ENCODE assay signal across 1 cellular context in genomic region chr15:77543159-77543882, GRCh38.
TF ChIP-seq lines count a peak whose summit lies in the region.

No MANE protein-coding gene starts in this region.

TF ChIP-seq in K562, 482 proteins besides CTCF, POLR2A, EP300 and RAD21 (continued from another document):
- TF ChIP-seq MNT (conservative IDR thresholded peaks at IDR 0.05) (peak; percentile 78 to 82), RBFOX2 (IDR thresholded peaks at IDR 0.05; ENCODE audit: low read depth, low read length) (peak; percentile 69), SP2 (IDR thresholded peaks at IDR 0.05; ENCODE audit: extremely low read depth, low read depth, low read length, poor library complexity, severe bottlenecking) (peak; percentile 38), NFIC (IDR thresholded peaks at IDR 0.05) (peak; percentile 37; the same call in 1 of the 2 replicates), JUND (IDR thresholded peaks at IDR 0.05; ENCODE audit: borderline replicate concordance, low read depth, low read length) (peak; percentile 26; the same call in 1 of the 2 replicates), JUND (tag; IDR thresholded peaks at IDR 0.05; ENCODE audit: borderline replicate concordance, low read depth, low read length) (no peak), TEAD4 (IDR thresholded peaks at IDR 0.05; ENCODE audit: low read length) (0 out of 2 replicates have a peak, but pooled peaks have one; percentile 7), TEAD4 (CRISPR knock-in tag; IDR thresholded peaks at IDR 0.05; ENCODE audit: borderline replicate concordance) (no peak), DIDO1 (tag; IDR thresholded peaks at IDR 0.05; ENCODE audit: low read depth) (no peak), TEAD1 (CRISPR knock-in tag; IDR thresholded peaks at IDR 0.05) (peak in 1 of 2 experiments; percentile 40; a peak in 1 of 4 replicates), EGR1 (conservative IDR thresholded peaks at IDR 0.05) (0 out of 2 replicates have a peak, but pooled peaks have one; percentile 25), SMC3 (conservative IDR thresholded peaks at IDR 0.05; ENCODE audit: insufficient read depth, low read depth, low read length) (peak; percentile 87), CC2D1A (IDR thresholded peaks at IDR 0.05) (peak; percentile 82), TOE1 (IDR thresholded peaks at IDR 0.05; ENCODE audit: borderline replicate concordance) (peak; percentile 50; the same call in 1 of the 2 replicates), TOE1 (CRISPR knock-in tag; IDR thresholded peaks at IDR 0.05; ENCODE audit: borderline replicate concordance, low read depth) (no peak), ZFX (CRISPR knock-in tag; IDR thresholded peaks at IDR 0.05) (peak; percentile 59), ZNF449 (CRISPR knock-in tag; IDR thresholded peaks at IDR 0.05) (no peak), MED1 (CRISPR knock-in tag; IDR thresholded peaks at IDR 0.05; ENCODE audit: borderline replicate concordance) (0 out of 2 replicates have a peak, but pooled peaks have one; percentile 61), PHF8 (IDR thresholded peaks at IDR 0.05; ENCODE audit: borderline replicate concordance, low read length) (peak; percentile 61; the same call in 1 of the 2 replicates), POLR2AphosphoS5 (IDR thresholded peaks at IDR 0.05; ENCODE audit: control insufficient read depth, insufficient read depth, low read depth, low read length) (no peak)
- TF ChIP-seq, protein P1, sequence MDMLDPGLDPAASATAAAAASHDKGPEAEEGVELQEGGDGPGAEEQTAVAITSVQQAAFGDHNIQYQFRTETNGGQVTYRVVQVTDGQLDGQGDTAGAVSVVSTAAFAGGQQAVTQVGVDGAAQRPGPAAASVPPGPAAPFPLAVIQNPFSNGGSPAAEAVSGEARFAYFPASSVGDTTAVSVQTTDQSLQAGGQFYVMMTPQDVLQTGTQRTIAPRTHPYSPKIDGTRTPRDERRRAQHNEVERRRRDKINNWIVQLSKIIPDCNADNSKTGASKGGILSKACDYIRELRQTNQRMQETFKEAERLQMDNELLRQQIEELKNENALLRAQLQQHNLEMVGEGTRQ (CRISPR knock-in tag; IDR thresholded peaks at IDR 0.05): peak; percentile 60
- TF ChIP-seq, protein P2, sequence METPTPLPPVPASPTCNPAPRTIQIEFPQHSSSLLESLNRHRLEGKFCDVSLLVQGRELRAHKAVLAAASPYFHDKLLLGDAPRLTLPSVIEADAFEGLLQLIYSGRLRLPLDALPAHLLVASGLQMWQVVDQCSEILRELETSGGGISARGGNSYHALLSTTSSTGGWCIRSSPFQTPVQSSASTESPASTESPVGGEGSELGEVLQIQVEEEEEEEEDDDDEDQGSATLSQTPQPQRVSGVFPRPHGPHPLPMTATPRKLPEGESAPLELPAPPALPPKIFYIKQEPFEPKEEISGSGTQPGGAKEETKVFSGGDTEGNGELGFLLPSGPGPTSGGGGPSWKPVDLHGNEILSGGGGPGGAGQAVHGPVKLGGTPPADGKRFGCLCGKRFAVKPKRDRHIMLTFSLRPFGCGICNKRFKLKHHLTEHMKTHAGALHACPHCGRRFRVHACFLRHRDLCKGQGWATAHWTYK (CRISPR knock-in tag; IDR thresholded peaks at IDR 0.05): 0 out of 2 replicates have a peak, but pooled peaks have one; percentile 15
- TF ChIP-seq, protein P3, sequence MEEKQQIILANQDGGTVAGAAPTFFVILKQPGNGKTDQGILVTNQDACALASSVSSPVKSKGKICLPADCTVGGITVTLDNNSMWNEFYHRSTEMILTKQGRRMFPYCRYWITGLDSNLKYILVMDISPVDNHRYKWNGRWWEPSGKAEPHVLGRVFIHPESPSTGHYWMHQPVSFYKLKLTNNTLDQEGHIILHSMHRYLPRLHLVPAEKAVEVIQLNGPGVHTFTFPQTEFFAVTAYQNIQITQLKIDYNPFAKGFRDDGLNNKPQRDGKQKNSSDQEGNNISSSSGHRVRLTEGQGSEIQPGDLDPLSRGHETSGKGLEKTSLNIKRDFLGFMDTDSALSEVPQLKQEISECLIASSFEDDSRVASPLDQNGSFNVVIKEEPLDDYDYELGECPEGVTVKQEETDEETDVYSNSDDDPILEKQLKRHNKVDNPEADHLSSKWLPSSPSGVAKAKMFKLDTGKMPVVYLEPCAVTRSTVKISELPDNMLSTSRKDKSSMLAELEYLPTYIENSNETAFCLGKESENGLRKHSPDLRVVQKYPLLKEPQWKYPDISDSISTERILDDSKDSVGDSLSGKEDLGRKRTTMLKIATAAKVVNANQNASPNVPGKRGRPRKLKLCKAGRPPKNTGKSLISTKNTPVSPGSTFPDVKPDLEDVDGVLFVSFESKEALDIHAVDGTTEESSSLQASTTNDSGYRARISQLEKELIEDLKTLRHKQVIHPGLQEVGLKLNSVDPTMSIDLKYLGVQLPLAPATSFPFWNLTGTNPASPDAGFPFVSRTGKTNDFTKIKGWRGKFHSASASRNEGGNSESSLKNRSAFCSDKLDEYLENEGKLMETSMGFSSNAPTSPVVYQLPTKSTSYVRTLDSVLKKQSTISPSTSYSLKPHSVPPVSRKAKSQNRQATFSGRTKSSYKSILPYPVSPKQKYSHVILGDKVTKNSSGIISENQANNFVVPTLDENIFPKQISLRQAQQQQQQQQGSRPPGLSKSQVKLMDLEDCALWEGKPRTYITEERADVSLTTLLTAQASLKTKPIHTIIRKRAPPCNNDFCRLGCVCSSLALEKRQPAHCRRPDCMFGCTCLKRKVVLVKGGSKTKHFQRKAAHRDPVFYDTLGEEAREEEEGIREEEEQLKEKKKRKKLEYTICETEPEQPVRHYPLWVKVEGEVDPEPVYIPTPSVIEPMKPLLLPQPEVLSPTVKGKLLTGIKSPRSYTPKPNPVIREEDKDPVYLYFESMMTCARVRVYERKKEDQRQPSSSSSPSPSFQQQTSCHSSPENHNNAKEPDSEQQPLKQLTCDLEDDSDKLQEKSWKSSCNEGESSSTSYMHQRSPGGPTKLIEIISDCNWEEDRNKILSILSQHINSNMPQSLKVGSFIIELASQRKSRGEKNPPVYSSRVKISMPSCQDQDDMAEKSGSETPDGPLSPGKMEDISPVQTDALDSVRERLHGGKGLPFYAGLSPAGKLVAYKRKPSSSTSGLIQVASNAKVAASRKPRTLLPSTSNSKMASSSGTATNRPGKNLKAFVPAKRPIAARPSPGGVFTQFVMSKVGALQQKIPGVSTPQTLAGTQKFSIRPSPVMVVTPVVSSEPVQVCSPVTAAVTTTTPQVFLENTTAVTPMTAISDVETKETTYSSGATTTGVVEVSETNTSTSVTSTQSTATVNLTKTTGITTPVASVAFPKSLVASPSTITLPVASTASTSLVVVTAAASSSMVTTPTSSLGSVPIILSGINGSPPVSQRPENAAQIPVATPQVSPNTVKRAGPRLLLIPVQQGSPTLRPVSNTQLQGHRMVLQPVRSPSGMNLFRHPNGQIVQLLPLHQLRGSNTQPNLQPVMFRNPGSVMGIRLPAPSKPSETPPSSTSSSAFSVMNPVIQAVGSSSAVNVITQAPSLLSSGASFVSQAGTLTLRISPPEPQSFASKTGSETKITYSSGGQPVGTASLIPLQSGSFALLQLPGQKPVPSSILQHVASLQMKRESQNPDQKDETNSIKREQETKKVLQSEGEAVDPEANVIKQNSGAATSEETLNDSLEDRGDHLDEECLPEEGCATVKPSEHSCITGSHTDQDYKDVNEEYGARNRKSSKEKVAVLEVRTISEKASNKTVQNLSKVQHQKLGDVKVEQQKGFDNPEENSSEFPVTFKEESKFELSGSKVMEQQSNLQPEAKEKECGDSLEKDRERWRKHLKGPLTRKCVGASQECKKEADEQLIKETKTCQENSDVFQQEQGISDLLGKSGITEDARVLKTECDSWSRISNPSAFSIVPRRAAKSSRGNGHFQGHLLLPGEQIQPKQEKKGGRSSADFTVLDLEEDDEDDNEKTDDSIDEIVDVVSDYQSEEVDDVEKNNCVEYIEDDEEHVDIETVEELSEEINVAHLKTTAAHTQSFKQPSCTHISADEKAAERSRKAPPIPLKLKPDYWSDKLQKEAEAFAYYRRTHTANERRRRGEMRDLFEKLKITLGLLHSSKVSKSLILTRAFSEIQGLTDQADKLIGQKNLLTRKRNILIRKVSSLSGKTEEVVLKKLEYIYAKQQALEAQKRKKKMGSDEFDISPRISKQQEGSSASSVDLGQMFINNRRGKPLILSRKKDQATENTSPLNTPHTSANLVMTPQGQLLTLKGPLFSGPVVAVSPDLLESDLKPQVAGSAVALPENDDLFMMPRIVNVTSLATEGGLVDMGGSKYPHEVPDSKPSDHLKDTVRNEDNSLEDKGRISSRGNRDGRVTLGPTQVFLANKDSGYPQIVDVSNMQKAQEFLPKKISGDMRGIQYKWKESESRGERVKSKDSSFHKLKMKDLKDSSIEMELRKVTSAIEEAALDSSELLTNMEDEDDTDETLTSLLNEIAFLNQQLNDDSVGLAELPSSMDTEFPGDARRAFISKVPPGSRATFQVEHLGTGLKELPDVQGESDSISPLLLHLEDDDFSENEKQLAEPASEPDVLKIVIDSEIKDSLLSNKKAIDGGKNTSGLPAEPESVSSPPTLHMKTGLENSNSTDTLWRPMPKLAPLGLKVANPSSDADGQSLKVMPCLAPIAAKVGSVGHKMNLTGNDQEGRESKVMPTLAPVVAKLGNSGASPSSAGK (IDR thresholded peaks at IDR 0.05): peak; percentile 41; the same call in 1 of the 2 replicates
- TF ChIP-seq, protein P4, sequence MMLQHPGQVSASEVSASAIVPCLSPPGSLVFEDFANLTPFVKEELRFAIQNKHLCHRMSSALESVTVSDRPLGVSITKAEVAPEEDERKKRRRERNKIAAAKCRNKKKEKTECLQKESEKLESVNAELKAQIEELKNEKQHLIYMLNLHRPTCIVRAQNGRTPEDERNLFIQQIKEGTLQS (IDR thresholded peaks at IDR 0.05): no peak
- TF ChIP-seq, protein P4 (CRISPR knock-in tag; conservative IDR thresholded peaks at IDR 0.05): 0 out of 2 replicates have a peak, but pooled peaks have one; percentile 32
